In the genomic region with DNA sequence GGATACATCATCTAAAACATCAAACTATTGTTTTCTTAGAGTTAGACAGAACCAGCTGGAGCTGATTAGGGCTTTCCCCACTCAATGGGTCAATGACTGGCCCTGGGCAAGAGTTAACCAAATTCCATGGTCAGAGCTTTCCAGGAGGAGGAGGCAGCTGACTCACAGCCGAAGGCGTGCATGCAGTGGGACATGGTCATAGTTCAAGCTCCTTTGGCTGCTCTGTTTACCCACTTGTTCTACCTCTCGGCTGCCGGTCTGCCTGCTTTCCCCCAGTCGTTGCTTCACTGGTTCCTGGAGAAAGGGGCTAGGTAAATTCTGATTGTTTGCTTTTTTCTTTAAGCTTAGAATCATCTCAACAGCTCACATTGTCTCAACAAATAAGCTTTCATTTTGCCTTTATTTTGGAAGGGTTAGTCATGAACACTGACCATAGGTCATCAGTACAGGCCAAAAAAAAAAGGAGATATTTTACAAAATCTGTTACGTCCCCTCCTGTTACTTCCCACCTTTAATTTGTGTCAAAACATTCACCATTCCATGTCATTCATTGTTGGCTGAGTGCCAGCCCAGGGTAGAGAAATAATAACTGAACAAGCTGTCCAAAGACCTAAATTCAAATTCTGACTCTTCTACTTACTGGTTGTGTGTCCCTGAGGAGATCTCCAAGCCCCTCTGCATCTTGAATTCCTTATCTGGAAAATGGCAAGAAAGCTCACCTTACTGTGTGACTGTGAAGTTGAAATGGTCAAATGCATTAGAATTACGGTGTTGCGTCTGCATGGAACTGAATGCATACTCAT, we compare ENCODE assay signal across 12 cellular contexts. TPM values are rescaled to one million over a fixed set of nuclear protein-coding genes. Genes with fewer than 3 reads are reported as not detected.
A peak's percentile ranks its signal among the peaks of the same experiment; 100 is the strongest.
DNase-seq lines count a peak whose midpoint lies in the region; ATAC-seq, FAIRE-seq and TF ChIP-seq lines count a peak whose summit lies in the region.
"Had no signal": no experiment of that assay in that cellular context is flagged by ENCODE, and none has a peak within 500 bp of the region (broad histone marks: within the 10 kb centered on the region; RNA-seq: fewer than 3 reads in every experiment).

No MANE protein-coding gene starts in this region.

- H3K4me3 ChIP-seq in breast epithelium = no peak overlapping the region

- no peak for FAIRE-seq in urothelium cell line (lab: Jason Lieb, UNC)

- no TSS peak for BruUV-seq in MCF 10A (replicated peaks; lab: Mats Ljungman, UMichigan)

- TF ChIP-seq POLR2A in breast epithelium (IDR thresholded peaks at IDR 0.05) = no peak

- peaks cover 8% of the 10 kb centered on the region for H3K4me1 Mint-ChIP-seq in MCF 10A (ENCODE audit: insufficient read depth, unreplicated experiment)
- H3K4me1 Mint-ChIP-seq: immature natural killer cell had no signal

- no peaks in the 10 kb centered on the region for H3K36me3 ChIP-seq in breast epithelium

- no peaks in the 10 kb centered on the region for H3K4me1 ChIP-seq in breast epithelium

- POLR2A ChIA-PET in MCF 10A (lab: Yijun Ruan, JAX) = interaction anchor here (1.1 to 1.4 kb wide), 4 partner anchors 9 to 24 kb away, joined by 3 to 7 read pairs (median 4); partner anchors contain the start of gene MAB21L3

- no peak overlapping the region for H3K27ac Mint-ChIP-seq in MCF 10A (ENCODE audit: low read depth, unreplicated experiment)
- H3K27ac Mint-ChIP-seq: immature natural killer cell had no signal

- no peaks in the 10 kb centered on the region for H3K27me3 Mint-ChIP-seq in MCF 10A (ENCODE audit: insufficient read depth, unreplicated experiment)

- intact Hi-C loops in MCF 10A (cut with micrococcal nuclease) (no loop called here), breast epithelium (cut with DNase I; ENCODE audit: low total_unique reads) (no loop called here), left colon (cut with DNase I, micrococcal nuclease) (no loop called here)

- no peaks in the 10 kb centered on the region for H3K9me3 ChIP-seq in breast epithelium

- H3K27ac ChIP-seq in breast epithelium = no peak overlapping the region

- H3K4me3 Mint-ChIP-seq in MCF 10A (ENCODE audit: unreplicated experiment) = no peak overlapping the region
- H3K4me3 Mint-ChIP-seq: immature natural killer cell had no signal

- ATAC-seq in left colon = peak; percentile 69
- no peak for ATAC-seq in GM21423 (IDR thresholded peaks at IDR 0.05; ENCODE audit: unreplicated experiment)
- ATAC-seq: Panc1 had no signal

- no peaks in the 10 kb centered on the region for H3K9me3 Mint-ChIP-seq in MCF 10A (ENCODE audit: unreplicated experiment)
- H3K9me3 Mint-ChIP-seq: immature natural killer cell had no signal

- CTCF ChIA-PET in MCF 10A (lab: Yijun Ruan, JAX) = interaction anchor here (0.7 to 3.5 kb wide), 8 partner anchors 16 to 455 kb away, joined by 3 to 19 read pairs (median 4); no protein-coding TSS in a partner anchor

- H3K36me3 Mint-ChIP-seq in MCF 10A (ENCODE audit: insufficient read depth, unreplicated experiment) = no peaks in the 10 kb centered on the region
- H3K36me3 Mint-ChIP-seq: immature natural killer cell had no signal

- no peaks in the 10 kb centered on the region for H3K27me3 ChIP-seq in breast epithelium

- no peak for TF ChIP-seq CTCF in MCF 10A (IDR thresholded peaks at IDR 0.05; ENCODE audit: unreplicated experiment)
- TF ChIP-seq CTCF in breast epithelium (IDR thresholded peaks at IDR 0.05) = no peak

- DNase-seq in MCF 10A (ENCODE audit: unreplicated experiment) (peak; percentile 75), breast epithelium (ENCODE audit: low spot score in 2 of 2) (no peak), astrocyte of the hippocampus (ENCODE audit: low read depth, low spot score) (peak; percentile 49), left colon (peak; percentile 53 to 81), urothelium cell line (ENCODE audit: low spot score) (peak; percentile 53), NCI-H2171 (lab: John Stamatoyannopoulos, UW) (no peak)
- no peak for DNase-seq in effector CD8-positive, alpha-beta T cell (lab: John Stamatoyannopoulos, UW)
- DNase-seq: central memory CD4-positive, alpha-beta T cell; immature natural killer cell; substantia nigra had no signal

RNA-seq across cellular contexts. Expression of gene MAB21L3, which starts 12.0 kb away (rescaled TPM):
- total RNA-seq in MCF 10A (2022) (2.5 and 2.8 TPM in 2 replicates), breast epithelium (under 1 TPM in 2 of 3 donors, not detected in 1; 0.29 to 0.80 TPM), left colon (1 to 10 TPM; 4.7 to 5.7 TPM)

Comparison
In these comparisons a context has a peak if more than half of its experiments do, and no peak if none do; other contexts are left out.
1. DNase-seq: peak in MCF 10A (single experiment), astrocyte of the hippocampus (single experiment), left colon (2 of 2) and urothelium cell line (single experiment); none in breast epithelium (0 of 2), NCI-H2171 (single experiment) and effector CD8-positive, alpha-beta T cell (single experiment).